In the genomic region with DNA sequence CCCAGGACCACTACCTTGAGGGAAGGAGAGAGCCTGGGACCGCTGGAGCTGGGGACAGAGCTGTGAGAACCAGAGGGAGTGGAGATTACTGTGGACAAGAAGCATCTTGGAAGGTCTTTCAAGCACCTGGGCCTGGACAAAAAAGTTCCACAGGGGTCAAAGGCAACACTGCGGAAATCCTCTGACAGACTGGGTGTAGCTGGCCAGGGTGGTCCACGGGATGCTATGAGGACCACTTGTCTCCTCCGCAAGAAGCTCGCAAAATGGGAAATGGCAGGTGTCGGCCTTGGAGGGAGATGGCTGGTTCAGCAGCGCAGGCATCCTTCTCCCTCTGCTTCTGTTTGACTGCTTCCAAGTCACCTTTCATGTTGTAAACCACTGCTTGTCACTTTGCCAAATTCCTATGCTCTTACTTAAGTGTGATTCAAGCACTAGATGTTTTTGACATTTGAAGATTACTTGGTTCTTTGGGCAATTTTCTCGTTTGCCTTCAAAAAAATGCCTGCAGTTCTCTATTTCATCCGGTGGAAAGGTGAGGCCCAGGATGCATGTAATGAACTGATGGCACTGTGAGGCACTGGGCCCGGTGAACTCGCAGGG, we compare ENCODE assay signal across 14 cellular contexts. TPM values are rescaled to one million over a fixed set of nuclear protein-coding genes. Genes with fewer than 3 reads are reported as not detected.
DNase-seq lines count a peak whose midpoint lies in the region; ATAC-seq and TF ChIP-seq lines count a peak whose summit lies in the region.
"Had no signal": no experiment of that assay in that cellular context is flagged by ENCODE, and none has a peak within 500 bp of the region (broad histone marks: within the 10 kb centered on the region; RNA-seq: fewer than 3 reads in every experiment).

No MANE protein-coding gene starts in this region.

- no peaks in the 10 kb centered on the region for H3K4me1 Mint-ChIP-seq in stimulated activated memory B cell treated with anti-CD40 and anti-IgM and Interleukin-4, amounts not matched to agents 10 μg/mL and 1 μg/mL and 100 μg/mL, for 72 hours

- in situ Hi-C loops in astrocyte of the spinal cord (cut with HindIII; ENCODE audit: low sequenced_read_pairs), result no loop called here

- no peak overlapping the region for H3K4me3 Mint-ChIP-seq in stimulated activated memory B cell treated with anti-CD40 and anti-IgM and Interleukin-4, amounts not matched to agents 10 μg/mL and 1 μg/mL and 100 μg/mL, for 72 hours
- H3K4me3 Mint-ChIP-seq: nephron had no signal

- H3K36me3 Mint-ChIP-seq in stimulated activated memory B cell treated with anti-CD40 and anti-IgM and Interleukin-4, amounts not matched to agents 10 μg/mL and 1 μg/mL and 100 μg/mL, for 72 hours, result no peaks in the 10 kb centered on the region

- H3K4me3 ChIP-seq in right atrium auricular region (no peak overlapping the region), astrocyte of the spinal cord (ENCODE audit: low read depth, low read length) (no peak overlapping the region)
- H3K4me3 ChIP-seq: transverse colon had no signal

- H3K27me3 ChIP-seq in right atrium auricular region, result no peaks in the 10 kb centered on the region
- H3K27me3 ChIP-seq: transverse colon had no signal

- no peaks in the 10 kb centered on the region for H3K27me3 Mint-ChIP-seq in stimulated activated memory B cell treated with anti-CD40 and anti-IgM and Interleukin-4, amounts not matched to agents 10 μg/mL and 1 μg/mL and 100 μg/mL, for 72 hours

- H3K27ac Mint-ChIP-seq in stimulated activated memory B cell treated with anti-CD40 and anti-IgM and Interleukin-4, amounts not matched to agents 10 μg/mL and 1 μg/mL and 100 μg/mL, for 72 hours, result no peak overlapping the region

- H3K9me3 Mint-ChIP-seq in stimulated activated memory B cell treated with anti-CD40 and anti-IgM and Interleukin-4, amounts not matched to agents 10 μg/mL and 1 μg/mL and 100 μg/mL, for 72 hours, result no peaks in the 10 kb centered on the region
- H3K9me3 Mint-ChIP-seq: nephron had no signal

- H3K36me3 ChIP-seq in right atrium auricular region, result no peaks in the 10 kb centered on the region
- H3K36me3 ChIP-seq: transverse colon, WERI-Rb-1 had no signal

- no peaks in the 10 kb centered on the region for H3K9me3 ChIP-seq in right atrium auricular region
- H3K9me3 ChIP-seq: transverse colon had no signal

- intact Hi-C loops in Right ventricle myocardium inferior (cut with DNase I), result no loop called here

- no peak for ATAC-seq in Right ventricle myocardium inferior
- no peak for ATAC-seq in GM18517 (IDR thresholded peaks at IDR 0.05; ENCODE audit: unreplicated experiment)
- ATAC-seq in stimulated activated memory B cell treated with anti-CD40 and anti-IgM and Interleukin-4, amounts not matched to agents 10 μg/mL and 1 μg/mL and 100 μg/mL, for 72 hours, result no peak
- no peak for ATAC-seq in GM18519 (IDR thresholded peaks at IDR 0.05; ENCODE audit: low FRiP score, unreplicated experiment)
- ATAC-seq in left lobe of liver, result no peak

- H3K27ac ChIP-seq in right atrium auricular region, result peak overlapping the region; percentile 10 to 23
- H3K27ac ChIP-seq: transverse colon had no signal

- TF ChIP-seq CTCF in right atrium auricular region (IDR thresholded peaks at IDR 0.05) (no peak), astrocyte of the spinal cord (IDR thresholded peaks at IDR 0.05; ENCODE audit: low read depth, low read length) (no peak)

- no peaks in the 10 kb centered on the region for H3K4me1 ChIP-seq in right atrium auricular region

- no peak for DNase-seq in right atrium auricular region (ENCODE audit: low spot score)
- no peak for DNase-seq in Right ventricle myocardium inferior (ENCODE audit: missing footprints)
- peak; percentile 49 for DNase-seq in astrocyte of the spinal cord (ENCODE audit: low read depth, low spot score)
- peak; percentile 57 for DNase-seq in glomerular visceral epithelial cell (ENCODE audit: extremely low spot score)
- DNase-seq in left lobe of liver (ENCODE audit: low spot score), result no peak
- DNase-seq: central memory CD4-positive, alpha-beta T cell; NCI-H1092; stimulated activated CD8-positive, alpha-beta memory T cell treated with anti-CD3 and anti-CD28 coated beads, Interleukin-4, amount 100 ng/mL, for 48 hours; transverse colon; WERI-Rb-1 had no signal

RNA-seq across cellular contexts. Expression of gene KLHL29, which starts 27.7 kb away (rescaled TPM):
- total RNA-seq in right atrium auricular region, result 1 to 10 TPM; 2.0 to 4.2 TPM
- total RNA-seq in Right ventricle myocardium inferior, result 0.54 TPM
- 2.3 TPM for total RNA-seq in left lobe of liver

Comparison
In these comparisons a context has a peak if more than half of its experiments do, and no peak if none do; other contexts are left out.
1. DNase-seq: peak in astrocyte of the spinal cord (single experiment) and glomerular visceral epithelial cell (single experiment); none in right atrium auricular region (single experiment), Right ventricle myocardium inferior (single experiment) and left lobe of liver (single experiment).